Comparison of ENCODE assay signal across 1 cellular context in the genomic region with DNA sequence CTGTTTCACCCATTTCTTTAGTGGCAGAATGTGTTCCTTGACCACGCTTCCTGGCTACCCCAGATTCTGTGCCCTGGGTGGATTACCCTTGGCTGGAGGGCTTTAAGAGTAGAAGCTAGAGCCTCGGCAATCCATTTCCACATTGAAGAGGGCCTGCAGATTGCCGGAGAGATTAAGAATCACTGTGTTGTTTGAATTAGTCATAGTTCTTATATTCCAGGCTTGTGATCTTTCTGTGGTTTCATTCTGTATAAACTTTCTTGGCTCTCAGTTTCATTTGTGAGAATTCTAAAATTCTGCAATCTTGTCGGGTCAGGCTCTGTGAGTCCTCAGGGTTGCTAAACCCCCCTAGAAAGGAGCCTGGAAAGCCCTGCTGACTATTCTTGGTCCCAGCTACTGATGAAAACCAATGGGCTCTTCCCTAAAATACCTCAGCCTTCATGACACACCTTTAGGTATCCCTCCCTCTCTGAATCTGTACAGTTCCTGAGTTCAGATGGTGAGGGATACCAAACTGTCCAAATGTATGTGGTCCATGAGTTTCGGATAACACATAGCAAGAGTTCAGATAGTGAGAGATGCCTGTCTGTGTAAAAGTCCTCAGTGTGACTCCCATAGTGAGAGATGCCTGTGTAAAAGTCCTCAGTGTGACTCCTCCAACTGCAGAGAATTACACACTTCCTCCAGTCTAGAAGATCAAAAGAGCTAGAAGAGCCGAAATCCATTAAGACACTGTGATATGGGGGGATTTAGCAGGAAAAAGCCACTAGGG.
TF ChIP-seq lines count a peak whose summit lies in the region.

No MANE protein-coding gene starts in this region.

TF ChIP-seq in K562, 482 proteins besides CTCF, POLR2A, EP300 and RAD21:
- no peak for TF ChIP-seq HDGF (IDR thresholded peaks at IDR 0.05)
- TF ChIP-seq MED1 (CRISPR knock-in tag; IDR thresholded peaks at IDR 0.05; ENCODE audit: borderline replicate concordance): no peak
- peak; percentile 99 for TF ChIP-seq MYNN (IDR thresholded peaks at IDR 0.05)
- TF ChIP-seq MYNN (CRISPR knock-in tag; IDR thresholded peaks at IDR 0.05): peak; percentile 85
- TF ChIP-seq, protein P1, sequence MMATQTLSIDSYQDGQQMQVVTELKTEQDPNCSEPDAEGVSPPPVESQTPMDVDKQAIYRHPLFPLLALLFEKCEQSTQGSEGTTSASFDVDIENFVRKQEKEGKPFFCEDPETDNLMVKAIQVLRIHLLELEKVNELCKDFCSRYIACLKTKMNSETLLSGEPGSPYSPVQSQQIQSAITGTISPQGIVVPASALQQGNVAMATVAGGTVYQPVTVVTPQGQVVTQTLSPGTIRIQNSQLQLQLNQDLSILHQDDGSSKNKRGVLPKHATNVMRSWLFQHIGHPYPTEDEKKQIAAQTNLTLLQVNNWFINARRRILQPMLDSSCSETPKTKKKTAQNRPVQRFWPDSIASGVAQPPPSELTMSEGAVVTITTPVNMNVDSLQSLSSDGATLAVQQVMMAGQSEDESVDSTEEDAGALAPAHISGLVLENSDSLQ (IDR thresholded peaks at IDR 0.05): no peak
- TF ChIP-seq, protein P2, sequence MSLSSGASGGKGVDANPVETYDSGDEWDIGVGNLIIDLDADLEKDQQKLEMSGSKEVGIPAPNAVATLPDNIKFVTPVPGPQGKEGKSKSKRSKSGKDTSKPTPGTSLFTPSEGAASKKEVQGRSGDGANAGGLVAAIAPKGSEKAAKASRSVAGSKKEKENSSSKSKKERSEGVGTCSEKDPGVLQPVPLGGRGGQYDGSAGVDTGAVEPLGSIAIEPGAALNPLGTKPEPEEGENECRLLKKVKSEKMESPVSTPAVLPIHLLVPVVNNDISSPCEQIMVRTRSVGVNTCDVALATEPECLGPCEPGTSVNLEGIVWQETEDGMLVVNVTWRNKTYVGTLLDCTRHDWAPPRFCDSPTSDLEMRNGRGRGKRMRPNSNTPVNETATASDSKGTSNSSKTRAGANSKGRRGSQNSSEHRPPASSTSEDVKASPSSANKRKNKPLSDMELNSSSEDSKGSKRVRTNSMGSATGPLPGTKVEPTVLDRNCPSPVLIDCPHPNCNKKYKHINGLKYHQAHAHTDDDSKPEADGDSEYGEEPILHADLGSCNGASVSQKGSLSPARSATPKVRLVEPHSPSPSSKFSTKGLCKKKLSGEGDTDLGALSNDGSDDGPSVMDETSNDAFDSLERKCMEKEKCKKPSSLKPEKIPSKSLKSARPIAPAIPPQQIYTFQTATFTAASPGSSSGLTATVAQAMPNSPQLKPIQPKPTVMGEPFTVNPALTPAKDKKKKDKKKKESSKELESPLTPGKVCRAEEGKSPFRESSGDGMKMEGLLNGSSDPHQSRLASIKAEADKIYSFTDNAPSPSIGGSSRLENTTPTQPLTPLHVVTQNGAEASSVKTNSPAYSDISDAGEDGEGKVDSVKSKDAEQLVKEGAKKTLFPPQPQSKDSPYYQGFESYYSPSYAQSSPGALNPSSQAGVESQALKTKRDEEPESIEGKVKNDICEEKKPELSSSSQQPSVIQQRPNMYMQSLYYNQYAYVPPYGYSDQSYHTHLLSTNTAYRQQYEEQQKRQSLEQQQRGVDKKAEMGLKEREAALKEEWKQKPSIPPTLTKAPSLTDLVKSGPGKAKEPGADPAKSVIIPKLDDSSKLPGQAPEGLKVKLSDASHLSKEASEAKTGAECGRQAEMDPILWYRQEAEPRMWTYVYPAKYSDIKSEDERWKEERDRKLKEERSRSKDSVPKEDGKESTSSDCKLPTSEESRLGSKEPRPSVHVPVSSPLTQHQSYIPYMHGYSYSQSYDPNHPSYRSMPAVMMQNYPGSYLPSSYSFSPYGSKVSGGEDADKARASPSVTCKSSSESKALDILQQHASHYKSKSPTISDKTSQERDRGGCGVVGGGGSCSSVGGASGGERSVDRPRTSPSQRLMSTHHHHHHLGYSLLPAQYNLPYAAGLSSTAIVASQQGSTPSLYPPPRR (CRISPR knock-in tag; IDR thresholded peaks at IDR 0.05; ENCODE audit: borderline replicate concordance): no peak
- TF ChIP-seq NCOA2 (IDR thresholded peaks at IDR 0.05; ENCODE audit: partially characterized antibody in 2 of 2): no peak
- TF ChIP-seq, protein P3, sequence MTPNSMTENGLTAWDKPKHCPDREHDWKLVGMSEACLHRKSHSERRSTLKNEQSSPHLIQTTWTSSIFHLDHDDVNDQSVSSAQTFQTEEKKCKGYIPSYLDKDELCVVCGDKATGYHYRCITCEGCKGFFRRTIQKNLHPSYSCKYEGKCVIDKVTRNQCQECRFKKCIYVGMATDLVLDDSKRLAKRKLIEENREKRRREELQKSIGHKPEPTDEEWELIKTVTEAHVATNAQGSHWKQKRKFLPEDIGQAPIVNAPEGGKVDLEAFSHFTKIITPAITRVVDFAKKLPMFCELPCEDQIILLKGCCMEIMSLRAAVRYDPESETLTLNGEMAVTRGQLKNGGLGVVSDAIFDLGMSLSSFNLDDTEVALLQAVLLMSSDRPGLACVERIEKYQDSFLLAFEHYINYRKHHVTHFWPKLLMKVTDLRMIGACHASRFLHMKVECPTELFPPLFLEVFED (CRISPR knock-in tag; conservative IDR thresholded peaks at IDR 0.05): no peak
- TF ChIP-seq FOSL1 (tag; conservative IDR thresholded peaks at IDR 0.05): peak; percentile 56
- TF ChIP-seq, protein P4, sequence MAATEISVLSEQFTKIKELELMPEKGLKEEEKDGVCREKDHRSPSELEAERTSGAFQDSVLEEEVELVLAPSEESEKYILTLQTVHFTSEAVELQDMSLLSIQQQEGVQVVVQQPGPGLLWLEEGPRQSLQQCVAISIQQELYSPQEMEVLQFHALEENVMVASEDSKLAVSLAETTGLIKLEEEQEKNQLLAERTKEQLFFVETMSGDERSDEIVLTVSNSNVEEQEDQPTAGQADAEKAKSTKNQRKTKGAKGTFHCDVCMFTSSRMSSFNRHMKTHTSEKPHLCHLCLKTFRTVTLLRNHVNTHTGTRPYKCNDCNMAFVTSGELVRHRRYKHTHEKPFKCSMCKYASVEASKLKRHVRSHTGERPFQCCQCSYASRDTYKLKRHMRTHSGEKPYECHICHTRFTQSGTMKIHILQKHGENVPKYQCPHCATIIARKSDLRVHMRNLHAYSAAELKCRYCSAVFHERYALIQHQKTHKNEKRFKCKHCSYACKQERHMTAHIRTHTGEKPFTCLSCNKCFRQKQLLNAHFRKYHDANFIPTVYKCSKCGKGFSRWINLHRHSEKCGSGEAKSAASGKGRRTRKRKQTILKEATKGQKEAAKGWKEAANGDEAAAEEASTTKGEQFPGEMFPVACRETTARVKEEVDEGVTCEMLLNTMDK (IDR thresholded peaks at IDR 0.05; ENCODE audit: borderline replicate concordance, insufficient read depth, low read depth, low read length, poor library complexity, severe bottlenecking): no peak
- no peak for TF ChIP-seq TAL1 (IDR thresholded peaks at IDR 0.05)
- TF ChIP-seq ZNF830 (CRISPR knock-in tag; IDR thresholded peaks at IDR 0.05): no peak
